ENCODE assay signal across 15 cellular contexts in the genomic region with DNA sequence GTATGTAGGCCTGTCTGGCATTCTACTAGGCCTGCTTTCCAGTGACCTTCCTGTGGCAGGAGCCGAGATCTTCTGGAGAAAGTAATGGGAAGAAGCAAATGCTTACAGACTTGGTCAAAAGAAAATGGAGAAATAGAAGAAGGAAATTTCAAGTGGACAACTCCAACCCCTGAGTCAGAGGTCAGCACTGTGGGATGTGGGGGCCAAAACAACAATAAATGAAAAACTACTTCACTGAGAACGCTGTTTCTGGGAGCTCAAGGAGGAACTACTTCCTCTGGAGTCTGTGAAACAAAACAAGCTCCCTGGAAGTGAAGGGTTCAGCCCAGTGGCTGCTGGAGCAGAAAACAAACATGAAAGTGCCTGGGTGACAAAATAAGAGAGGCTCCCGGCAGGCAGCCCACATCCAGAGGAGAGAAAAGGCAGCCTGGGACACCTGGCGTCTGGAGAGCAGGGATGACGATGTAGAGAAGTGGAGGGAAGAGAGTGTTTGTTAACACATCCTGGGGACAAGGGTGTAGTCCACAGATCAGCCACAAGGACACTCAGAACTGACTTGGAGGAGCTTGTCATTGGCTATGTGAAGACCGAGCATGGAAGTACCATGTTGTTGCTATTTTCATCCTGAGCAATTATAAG.
DNase-seq lines count a peak whose midpoint lies in the region; ATAC-seq and TF ChIP-seq lines count a peak whose summit lies in the region.
"Had no signal": no experiment of that assay in that cellular context is flagged by ENCODE, and none has a peak within 500 bp of the region (broad histone marks: within the 10 kb centered on the region; RNA-seq: fewer than 3 reads in every experiment).

No MANE protein-coding gene starts in this region.

- H3K9ac ChIP-seq in Karpas-422 (ENCODE audit: low read length) = no peak overlapping the region

- H3K4me2 ChIP-seq in Karpas-422 (ENCODE audit: low read depth, low read length, poor library complexity, severe bottlenecking) = no peak overlapping the region

- intact Hi-C loops in CD14-positive monocyte (cut with micrococcal nuclease) (no loop called here), tibial artery (cut with DNase I; ENCODE audit: low total_unique reads) (no loop called here)

- peaks cover 0 to 6% of the 10 kb centered on the region in 2 donors for H3K36me3 Mint-ChIP-seq in CD14-positive monocyte

- H3K4me1 ChIP-seq in Karpas-422 (ENCODE audit: low read length) (peaks cover 4% of the 10 kb centered on the region; the same call in 1 of the 2 replicates), tibial artery (peaks cover 0 to 13% (median 0%) of the 10 kb centered on the region in 4 donors)
- H3K4me1 ChIP-seq: colonic mucosa, gastrocnemius medialis had no signal

- no peak for DNase-seq in CD14-positive monocyte (ENCODE audit: low spot score)
- no peak for DNase-seq in HL-60 (ENCODE audit: low read depth in 1 of 2, low spot score in 1 of 2)
- DNase-seq in SHP77 (lab: John Stamatoyannopoulos, UW) = peak; percentile 87 to 88
- peak; percentile 28 for DNase-seq in iPS-NIHi11 (ENCODE audit: low spot score)
- no peak for DNase-seq in Karpas-422
- DNase-seq in tibial artery = no peak
- DNase-seq in stimulated activated naive CD8-positive, alpha-beta T cell treated with anti-CD3 and anti-CD28 coated beads, Interleukin-15, Interleukin-2, amounts not matched to agents 100 U/mL and 50 U/mL, for 24 hours = no peak
- DNase-seq: activated naive CD8-positive, alpha-beta T cell treated with anti-CD3 and anti-CD28 coated beads for 36 hours; AML-193; colonic mucosa; gastrocnemius medialis; MG63; OCI-M1 had no signal

- ATAC-seq in activated CD4-positive, CD25-positive, alpha-beta regulatory T cell treated with anti-CD3 and anti-CD28 coated beads, Interleukin-2, amount 50 U/mL, for 24 hours = no peak
- no peak for ATAC-seq in stimulated activated naive CD8-positive, alpha-beta T cell treated with anti-CD3 and anti-CD28 coated beads, Interleukin-15, Interleukin-2, amounts not matched to agents 100 U/mL and 50 U/mL, for 24 hours
- ATAC-seq: gastrocnemius medialis had no signal

- no peak overlapping the region for H3K4me3 Mint-ChIP-seq in CD14-positive monocyte
- H3K4me3 Mint-ChIP-seq: activated naive CD8-positive, alpha-beta T cell treated with anti-CD3 and anti-CD28 coated beads for 36 hours had no signal

- no peaks in the 10 kb centered on the region for H3K27me3 Mint-ChIP-seq in CD14-positive monocyte (ENCODE audit: low read depth in 3 of 3)
- H3K27me3 Mint-ChIP-seq: activated naive CD8-positive, alpha-beta T cell treated with anti-CD3 and anti-CD28 coated beads for 36 hours had no signal

- H3K9me2 ChIP-seq in Karpas-422 (replicated peaks; ENCODE audit: insufficient read depth, low read length) = no peaks in the 10 kb centered on the region

- H3K27ac ChIP-seq in HL-60 (replicated peaks) (peak overlapping the region; percentile 27), Karpas-422 (ENCODE audit: low read length) (no peak overlapping the region), tibial artery (no peak overlapping the region)
- H3K27ac ChIP-seq: colonic mucosa, gastrocnemius medialis, vagina had no signal

- 0 out of 2 replicates have a peak, but pooled peaks cover 3% of the 10 kb centered on the region for H3K79me2 ChIP-seq in Karpas-422 (ENCODE audit: low read length)

- peaks cover 38% of the 10 kb centered on the region for H3K4me1 Mint-ChIP-seq in CD14-positive monocyte
- H3K4me1 Mint-ChIP-seq: activated naive CD8-positive, alpha-beta T cell treated with anti-CD3 and anti-CD28 coated beads for 36 hours had no signal

- peak overlapping the region in 6 of 7 donors; percentile 19 to 83 (median 58) for H3K27ac Mint-ChIP-seq in CD14-positive monocyte
- H3K27ac Mint-ChIP-seq: activated naive CD8-positive, alpha-beta T cell treated with anti-CD3 and anti-CD28 coated beads for 36 hours had no signal

- TF ChIP-seq CTCF in CD14-positive monocyte (IDR thresholded peaks at IDR 0.05) (no peak), HL-60 (IDR thresholded peaks at IDR 0.05; ENCODE audit: insufficient read depth, low read length) (no peak), tibial artery (IDR thresholded peaks at IDR 0.05) (no peak)

- H3K27me3 ChIP-seq in HL-60 (ENCODE audit: insufficient read depth, poor library complexity, severe bottlenecking) = no peaks in the 10 kb centered on the region
- no peaks in the 10 kb centered on the region for H3K27me3 ChIP-seq in Karpas-422 (ENCODE audit: low read length)
- no peaks in the 10 kb centered on the region for H3K27me3 ChIP-seq in tibial artery
- H3K27me3 ChIP-seq: colonic mucosa, gastrocnemius medialis, MG63, vagina had no signal

- H4K20me1 ChIP-seq in Karpas-422 (ENCODE audit: insufficient read depth, low read depth, low read length) = no peaks in the 10 kb centered on the region

- H3K36me3 ChIP-seq in Karpas-422 (ENCODE audit: insufficient read depth, low read length) (no peaks in the 10 kb centered on the region), tibial artery (no peaks in the 10 kb centered on the region)
- H3K36me3 ChIP-seq: colonic mucosa, gastrocnemius medialis, MG63, vagina had no signal

- H2AFZ ChIP-seq in Karpas-422 (ENCODE audit: low read length) = no peak overlapping the region

- H3K4me3 ChIP-seq in HL-60 (replicated peaks; ENCODE audit: insufficient read depth, low read length) = no peak overlapping the region
- H3K4me3 ChIP-seq in Karpas-422 (ENCODE audit: low read length) = no peak overlapping the region
- no peak overlapping the region for H3K4me3 ChIP-seq in tibial artery
- H3K4me3 ChIP-seq: colonic mucosa, gastrocnemius medialis, MG63, vagina had no signal

- peaks cover 8 to 16% (median 11%) of the 10 kb centered on the region in 7 donors for H3K9me3 Mint-ChIP-seq in CD14-positive monocyte

- H3K9me3 ChIP-seq in Karpas-422 (ENCODE audit: low read length) (no peaks in the 10 kb centered on the region), tibial artery (no peaks in the 10 kb centered on the region)
- H3K9me3 ChIP-seq: colonic mucosa, gastrocnemius medialis, MG63, vagina had no signal

Comparison
In these comparisons a context has a peak if more than half of its experiments do, and no peak if none do; other contexts are left out.
1. DNase-seq: peak in SHP77 (2 of 2) and iPS-NIHi11 (single experiment); none in CD14-positive monocyte (single experiment), HL-60 (0 of 2), Karpas-422 (single experiment), tibial artery (0 of 2) and stimulated activated naive CD8-positive, alpha-beta T cell treated with anti-CD3 and anti-CD28 coated beads, Interleukin-15, Interleukin-2, amounts not matched to agents 100 U/mL and 50 U/mL, for 24 hours (single experiment).